11 cellular contexts compared by ENCODE assay signal in genomic region chr2:113217455-113218282, GRCh38. TPM values are rescaled to one million over a fixed set of nuclear protein-coding genes. Genes with fewer than 3 reads are reported as not detected.
DNase-seq lines count a peak whose midpoint lies in the region; ATAC-seq and TF ChIP-seq lines count a peak whose summit lies in the region.
"Had no signal": no experiment of that assay in that cellular context is flagged by ENCODE, and none has a peak within 500 bp of the region (broad histone marks: within the 10 kb centered on the region; RNA-seq: fewer than 3 reads in every experiment).

No MANE protein-coding gene starts in this region.

- DNase-seq in adrenal gland (peak in 1 of 7 donors; percentile 42), islet precursor cell (peak; percentile 81), gastrocnemius medialis (no peak), SIG-M5 (lab: John Stamatoyannopoulos, UW) (no peak), DMS 273 treated with DMSO at 0.1 percent for 48 hours (lab: John Stamatoyannopoulos, UW) (no peak), NCI-H2171 treated with DMSO at 0.1 percent for 48 hours (lab: John Stamatoyannopoulos, UW) (no peak)
- DNase-seq: activated B cell treated with CpG ODN at 0.5 μM for 24 hours; effector memory CD4-positive, alpha-beta T cell; NCI-H187 treated with DMSO at 0.1 percent for 48 hours had no signal

- TF ChIP-seq POLR2A in adrenal gland (IDR thresholded peaks at IDR 0.05) (no peak), gastrocnemius medialis (IDR thresholded peaks at IDR 0.05) (no peak)

- no peaks in the 10 kb centered on the region for H3K27me3 ChIP-seq in adrenal gland
- no peaks in the 10 kb centered on the region for H3K27me3 ChIP-seq in gastrocnemius medialis

- H3K4me3 ChIP-seq in adrenal gland (no peak overlapping the region), gastrocnemius medialis (no peak overlapping the region)

- intact Hi-C loops in adrenal gland (cut with DNase I) (no loop called here), gastrocnemius medialis (cut with DNase I; ENCODE audit: low total_unique reads) (no loop called here)

- H3K9me3 ChIP-seq in adrenal gland (replicated peaks in 1 of 3), result no peaks in the 10 kb centered on the region
- H3K9me3 ChIP-seq in gastrocnemius medialis, result no peaks in the 10 kb centered on the region

- in situ Hi-C loops in gastrocnemius medialis (cut with MboI; ENCODE audit: low sequenced_read_pairs in 4 of 4), result no loop called here

- TF ChIP-seq CTCF in adrenal gland (IDR thresholded peaks at IDR 0.05) (no peak), gastrocnemius medialis (IDR thresholded peaks at IDR 0.05 in 4 of 5, conservative IDR thresholded peaks at IDR 0.05 in 1 of 5) (no peak)

- 73 to 90% (median 76%) methylated on average over 11 to 15 of the region's 15 CpGs for WGBS in adrenal gland, 4 donors

- H3K27ac ChIP-seq in adrenal gland (peak overlapping the region; percentile 48 to 93 (median 83)), gastrocnemius medialis (peak overlapping the region; percentile 48 to 65 (median 56))

- ATAC-seq in HG02759 (IDR thresholded peaks at IDR 0.05; ENCODE audit: unreplicated experiment), result peak; percentile 38
- peak in 1 of 2 donors; percentile 20 for ATAC-seq in gastrocnemius medialis
- ATAC-seq in GM18519 (IDR thresholded peaks at IDR 0.05; ENCODE audit: low FRiP score, unreplicated experiment), result no peak

- H3K4me1 ChIP-seq in adrenal gland (replicated peaks in 1 of 2) (peaks cover 36 to 50% of the 10 kb centered on the region in 2 donors), gastrocnemius medialis (peaks cover 0 to 3% of the 10 kb centered on the region in 2 donors)

- H3K36me3 ChIP-seq in adrenal gland (replicated peaks in 1 of 2) (no peaks in the 10 kb centered on the region), gastrocnemius medialis (no peaks in the 10 kb centered on the region)

RNA-seq across cellular contexts. Expression of gene PSD4, which starts 43.9 kb away (rescaled TPM):
- 100 to 1,000 TPM in 4 of 8 donors, 10 to 100 TPM in 4; 62.7 to 164 (median 93.5) TPM for total RNA-seq in adrenal gland
- 10 to 100 TPM; 21.1 to 60.2 (median 31.8) TPM for polyA plus RNA-seq in adrenal gland
- 1 to 10 TPM in 3 of 4 donors, under 1 TPM in 1; 0.32 to 1.3 (median 1.2) TPM for total RNA-seq in gastrocnemius medialis

Comparison
In these comparisons a context has a peak if more than half of its experiments do, and no peak if none do; other contexts are left out.
1. RNA of gene PSD4, which starts 43.9 kb away (total RNA-seq): 62.7 to 164 TPM in adrenal gland; 0.32 to 1.3 TPM in gastrocnemius medialis; every median in the first group is over 10 times any median in the second.